Comparison of ENCODE assay signal across 13 cellular contexts in the genomic region with DNA sequence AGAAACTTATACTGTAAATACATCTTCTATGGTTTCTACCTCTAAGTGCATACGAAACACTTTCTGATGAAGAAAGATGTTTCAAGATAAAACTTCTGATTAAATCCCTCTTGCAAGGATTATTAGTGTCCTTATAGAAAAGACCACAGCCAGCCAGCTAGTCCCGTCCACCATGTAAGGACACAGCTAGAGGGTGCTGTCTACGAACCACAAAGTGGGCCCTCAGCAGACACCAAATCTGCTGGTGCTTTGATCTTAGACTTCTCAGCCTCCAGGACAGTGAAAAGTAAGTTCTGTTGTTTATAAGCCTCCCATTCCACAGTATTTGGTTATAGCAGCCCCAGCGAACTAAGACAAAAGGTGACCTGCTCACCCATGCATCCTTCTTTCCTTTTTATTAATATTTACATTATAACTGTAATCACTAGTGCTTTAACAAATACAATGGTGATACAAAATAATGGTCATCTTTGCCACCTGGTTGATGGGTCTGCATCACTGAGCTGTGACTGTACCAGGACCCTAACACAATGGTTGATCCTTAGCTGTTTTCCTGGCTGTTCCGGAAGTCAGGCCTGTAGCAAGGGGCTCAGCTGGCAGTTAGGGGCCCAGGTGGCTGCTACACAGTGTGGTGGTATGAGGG.
DNase-seq lines count a peak whose midpoint lies in the region; ATAC-seq and TF ChIP-seq lines count a peak whose summit lies in the region.
"Had no signal": no experiment of that assay in that cellular context is flagged by ENCODE, and none has a peak within 500 bp of the region (broad histone marks: within the 10 kb centered on the region; RNA-seq: fewer than 3 reads in every experiment).

No MANE protein-coding gene starts in this region.

- H3K9me3 ChIP-seq in heart right ventricle: no peaks in the 10 kb centered on the region
- H3K9me3 ChIP-seq in tibial artery: no peaks in the 10 kb centered on the region

- H3K9me3 Mint-ChIP-seq in activated T-cell treated with anti-CD3 and anti-CD28 coated beads, Interleukin-2, amount 50 U/mL, for 4 hours: no peaks in the 10 kb centered on the region
- H3K9me3 Mint-ChIP-seq: nephron had no signal

- TF ChIP-seq CTCF in heart right ventricle (IDR thresholded peaks at IDR 0.05) (peak in 5 of 9 donors; percentile 6 to 24 (median 9)), retinal pigment epithelial cell (conservative IDR thresholded peaks at IDR 0.05; ENCODE audit: low read depth, low read length) (peak; percentile 32), tibial artery (IDR thresholded peaks at IDR 0.05) (no peak)

- no peaks in the 10 kb centered on the region for H3K27me3 Mint-ChIP-seq in activated T-cell treated with anti-CD3 and anti-CD28 coated beads, Interleukin-2, amount 50 U/mL, for 4 hours (ENCODE audit: low read depth)

- no peak overlapping the region for H3K27ac ChIP-seq in heart right ventricle
- no peak overlapping the region for H3K27ac ChIP-seq in tibial artery
- H3K27ac ChIP-seq: epithelial cell of prostate had no signal

- intact Hi-C loops in heart right ventricle (cut with DNase I) (no loop called here), Right ventricle myocardium superior (cut with DNase I) (no loop called here), tibial artery (cut with DNase I; ENCODE audit: low total_unique reads) (no loop called here)

- H3K36me3 ChIP-seq in heart right ventricle (peaks cover 0 to 6% (median 0%) of the 10 kb centered on the region in 9 donors), tibial artery (no peaks in the 10 kb centered on the region)

- H3K27me3 ChIP-seq in heart right ventricle: no peaks in the 10 kb centered on the region
- no peaks in the 10 kb centered on the region for H3K27me3 ChIP-seq in tibial artery

- peaks cover 8% of the 10 kb centered on the region for H3K36me3 Mint-ChIP-seq in activated T-cell treated with anti-CD3 and anti-CD28 coated beads, Interleukin-2, amount 50 U/mL, for 4 hours (ENCODE audit: insufficient read depth)

- H3K4me3 Mint-ChIP-seq in activated T-cell treated with anti-CD3 and anti-CD28 coated beads, Interleukin-2, amount 50 U/mL, for 4 hours: no peak overlapping the region
- H3K4me3 Mint-ChIP-seq: nephron had no signal

- H3K4me1 Mint-ChIP-seq in activated T-cell treated with anti-CD3 and anti-CD28 coated beads, Interleukin-2, amount 50 U/mL, for 4 hours (ENCODE audit: low read depth): peaks cover 22% of the 10 kb centered on the region

- DNase-seq in heart right ventricle (no peak), Right ventricle myocardium superior (no peak), NCI-H146 (lab: John Stamatoyannopoulos, UW) (peak; percentile 70), dermis blood vessel endothelial cell (peak; percentile 15), retinal pigment epithelial cell (ENCODE audit: low read depth) (no peak), tibial artery (no peak)
- DNase-seq in activated T-cell treated with anti-CD3 and anti-CD28 coated beads, Interleukin-2, amount 50 U/mL, for 4 hours: no peak
- DNase-seq: activated CD4-positive, CD25-positive, alpha-beta regulatory T cell treated with anti-CD3 and anti-CD28 coated beads, Interleukin-2, amount 50 U/mL, for 72 hours; islet precursor cell; NCI-H345 had no signal

- no peak for ATAC-seq in heart right ventricle
- ATAC-seq in Right ventricle myocardium superior (ENCODE audit: poor library complexity): no peak
- no peak for ATAC-seq in activated T-cell treated with anti-CD3 and anti-CD28 coated beads, Interleukin-2, amount 50 U/mL, for 4 hours
- no peak for ATAC-seq in GM18873 (IDR thresholded peaks at IDR 0.05; ENCODE audit: low FRiP score, unreplicated experiment)

- 94 to 95% methylated on average over 5 of the region's 5 CpGs for WGBS in heart right ventricle, 2 donors

- peaks cover 6 to 41% (median 18%) of the 10 kb centered on the region in 9 donors for H3K4me1 ChIP-seq in heart right ventricle
- H3K4me1 ChIP-seq in tibial artery: peaks cover 0 to 14% (median 0%) of the 10 kb centered on the region in 4 donors

- H3K4me3 ChIP-seq in heart right ventricle: no peak overlapping the region
- no peak overlapping the region for H3K4me3 ChIP-seq in retinal pigment epithelial cell (ENCODE audit: low read length)
- no peak overlapping the region for H3K4me3 ChIP-seq in tibial artery

Comparison
In these comparisons a context has a peak if more than half of its experiments do, and no peak if none do; other contexts are left out.
1. DNase-seq: peak in NCI-H146 (single experiment) and dermis blood vessel endothelial cell (single experiment); none in heart right ventricle (0 of 2), Right ventricle myocardium superior (single experiment), retinal pigment epithelial cell (single experiment), activated T-cell treated with anti-CD3 and anti-CD28 coated beads, Interleukin-2, amount 50 U/mL, for 4 hours (single experiment) and tibial artery (0 of 2).
2. CTCF ChIP-seq: peak in heart right ventricle (5 of 9) and retinal pigment epithelial cell (single experiment); none in tibial artery (0 of 2).